8 cellular contexts compared by ENCODE assay signal in genomic region chr11:101914737-101915426, GRCh38. TPM values are rescaled to one million over a fixed set of nuclear protein-coding genes. Genes with fewer than 3 reads are reported as not detected.
DNase-seq lines count a peak whose midpoint lies in the region; ATAC-seq and TF ChIP-seq lines count a peak whose summit lies in the region.

Gene CEP126 (plus strand): TSS chr11:101915010. CDS start chr11:101915285, 275 bp downstream.

- H3K27ac Mint-ChIP-seq in stimulated activated naive CD8-positive, alpha-beta T cell treated with anti-CD3 and anti-CD28 coated beads, Interleukin-15, amount 100 ng/mL, for 72 hours: peak within 1 kb of the TSS; percentile 76 to 92

- TF ChIP-seq CTCF in KMS-11 (conservative IDR thresholded peaks at IDR 0.05; ENCODE audit: low read depth, low read length) (no peak; the same call in none of the 2 replicates), fibroblast of villous mesenchyme (IDR thresholded peaks at IDR 0.05; ENCODE audit: insufficient read depth, low read depth, low read length) (peak; percentile 52), neural cell (IDR thresholded peaks at IDR 0.05; ENCODE audit: poor library complexity, severe bottlenecking) (peak; percentile 78)

- H3K27me3 ChIP-seq in KMS-11 (ENCODE audit: insufficient read depth, low read depth): no peaks in the 10 kb centered on the region
- H3K27me3 ChIP-seq in neural cell (ENCODE audit: insufficient read depth, low read depth, low read length): no peaks in the 10 kb centered on the region

- H3K27me3 Mint-ChIP-seq in stimulated activated naive CD8-positive, alpha-beta T cell treated with anti-CD3 and anti-CD28 coated beads, Interleukin-15, amount 100 ng/mL, for 72 hours: no peaks in the 10 kb centered on the region

- peaks cover 26% of the 10 kb centered on the region for H3K4me1 ChIP-seq in KMS-11 (ENCODE audit: low read depth, poor library complexity, severe bottlenecking)

- H2AFZ ChIP-seq in KMS-11 (ENCODE audit: low read depth) (peak within 1 kb of the TSS; percentile 82), neural cell (ENCODE audit: low read depth, low read length) (peak within 1 kb of the TSS; percentile 25)

- H3K4me3 ChIP-seq in KMS-11 (IDR thresholded peaks at IDR 0.05; ENCODE audit: insufficient read depth, low read depth, low read length) (peak within 1 kb of the TSS; percentile 10), fibroblast of villous mesenchyme (ENCODE audit: low read depth, low read length) (peak within 1 kb of the TSS; percentile 85), neural cell (ENCODE audit: low read length) (peak within 1 kb of the TSS; percentile 81)

- H3K79me2 ChIP-seq in KMS-11 (ENCODE audit: insufficient read depth, low read depth) (no peaks in the 10 kb centered on the region), neural cell (replicated peaks; ENCODE audit: insufficient read depth, low read length) (no peaks in the 10 kb centered on the region)

- H3K9me3 ChIP-seq in neural cell (ENCODE audit: low read length): no peaks in the 10 kb centered on the region

- TF ChIP-seq EP300 in neural cell (conservative IDR thresholded peaks at IDR 0.05; ENCODE audit: poor library complexity, severe bottlenecking): peak; percentile 54

- H3K4me2 ChIP-seq in KMS-11: peak within 1 kb of the TSS; percentile 71
- H3K4me2 ChIP-seq in neural cell (ENCODE audit: low read length): peak within 1 kb of the TSS; percentile 53

- H3K27ac ChIP-seq in KMS-11: peak within 1 kb of the TSS; percentile 100
- peak within 1 kb of the TSS; percentile 54 for H3K27ac ChIP-seq in neural cell (ENCODE audit: low read length)

- TF ChIP-seq RAD21 in neural cell (conservative IDR thresholded peaks at IDR 0.05): no peak

- ATAC-seq in GM21786 (IDR thresholded peaks at IDR 0.05; ENCODE audit: unreplicated experiment): peak; percentile 99
- peak; percentile 96 for ATAC-seq in stimulated activated naive CD8-positive, alpha-beta T cell treated with anti-CD3 and anti-CD28 coated beads, Interleukin-15, amount 100 ng/mL, for 72 hours

- peak; percentile 99 for DNase-seq in DMS53 (lab: John Stamatoyannopoulos, UW)
- peak; percentile 91 for DNase-seq in RKO (ENCODE audit: low spot score)
- peak; percentile 84 for DNase-seq in activated gamma-delta T cell (lab: John Stamatoyannopoulos, UW)
- DNase-seq in fibroblast of villous mesenchyme (ENCODE audit: low read depth): peak; percentile 95
- peak; percentile 92 to 94 for DNase-seq in stimulated activated naive CD8-positive, alpha-beta T cell treated with anti-CD3 and anti-CD28 coated beads, Interleukin-15, amount 100 ng/mL, for 72 hours

- H3K9me2 ChIP-seq in neural cell (ENCODE audit: insufficient read depth, low read length): no peaks in the 10 kb centered on the region

- H3K36me3 ChIP-seq in KMS-11 (ENCODE audit: insufficient read depth) (no peaks in the 10 kb centered on the region), neural cell (ENCODE audit: insufficient read depth, low read length) (no peaks in the 10 kb centered on the region)

- no peaks in the 10 kb centered on the region for H3F3A ChIP-seq in neural cell (ENCODE audit: insufficient read depth, low read length, poor library complexity, severe bottlenecking)

- H3K9me3 Mint-ChIP-seq in stimulated activated naive CD8-positive, alpha-beta T cell treated with anti-CD3 and anti-CD28 coated beads, Interleukin-15, amount 100 ng/mL, for 72 hours: no peaks in the 10 kb centered on the region

- H3K4me3 Mint-ChIP-seq in stimulated activated naive CD8-positive, alpha-beta T cell treated with anti-CD3 and anti-CD28 coated beads, Interleukin-15, amount 100 ng/mL, for 72 hours: peak within 1 kb of the TSS; percentile 93 to 94

- peaks cover 24% of the 10 kb centered on the region for H3K4me1 Mint-ChIP-seq in stimulated activated naive CD8-positive, alpha-beta T cell treated with anti-CD3 and anti-CD28 coated beads, Interleukin-15, amount 100 ng/mL, for 72 hours

- H3K9ac ChIP-seq in KMS-11 (peak within 1 kb of the TSS; percentile 98), neural cell (ENCODE audit: low read length) (peak within 1 kb of the TSS; percentile 69)

- H4K20me1 ChIP-seq in KMS-11 (ENCODE audit: insufficient read depth) (no peaks in the 10 kb centered on the region), neural cell (ENCODE audit: insufficient read depth) (no peaks in the 10 kb centered on the region)

TF ChIP-seq in neural cell, 6 proteins besides CTCF, POLR2A, EP300 and RAD21:
- TF ChIP-seq SMC3 (conservative IDR thresholded peaks at IDR 0.05; ENCODE audit: poor library complexity) (peak; percentile 42), EZH2 (IDR thresholded peaks at IDR 0.05; ENCODE audit: borderline replicate concordance, insufficient read depth, low read length, poor library complexity, severe bottlenecking) (no peak), REST (IDR thresholded peaks at IDR 0.05; ENCODE audit: borderline replicate concordance) (peak; percentile 47), MXI1 (conservative IDR thresholded peaks at IDR 0.05; ENCODE audit: poor library complexity, severe bottlenecking) (peak; percentile 97)
TF ChIP-seq in neural cell: peak in this region for 3.

RNA-seq across cellular contexts. Expression of gene CEP126, which starts in this region (rescaled TPM):
- total RNA-seq in fibroblast of villous mesenchyme: 0.97 and 2.2 TPM in 2 replicates
- 1.4 and 1.8 TPM in 2 replicates for polyA plus RNA-seq in neural cell
- polyA minus RNA-seq in neural cell: 2.4 and 3.0 TPM in 2 replicates

Comparison
In these comparisons a context has a peak if more than half of its experiments do, and no peak if none do; other contexts are left out.
1. Peak in every context shown above with its lines: DNase-seq, ATAC-seq, H3K4me3 ChIP-seq and H3K27ac ChIP-seq.
2. H3K4me3 ChIP-seq: peak in every context shown above with its lines; median percentile 85 in fibroblast of villous mesenchyme; 81 in neural cell; 10 in KMS-11.